3 cellular contexts compared by ENCODE assay signal in the genomic region with DNA sequence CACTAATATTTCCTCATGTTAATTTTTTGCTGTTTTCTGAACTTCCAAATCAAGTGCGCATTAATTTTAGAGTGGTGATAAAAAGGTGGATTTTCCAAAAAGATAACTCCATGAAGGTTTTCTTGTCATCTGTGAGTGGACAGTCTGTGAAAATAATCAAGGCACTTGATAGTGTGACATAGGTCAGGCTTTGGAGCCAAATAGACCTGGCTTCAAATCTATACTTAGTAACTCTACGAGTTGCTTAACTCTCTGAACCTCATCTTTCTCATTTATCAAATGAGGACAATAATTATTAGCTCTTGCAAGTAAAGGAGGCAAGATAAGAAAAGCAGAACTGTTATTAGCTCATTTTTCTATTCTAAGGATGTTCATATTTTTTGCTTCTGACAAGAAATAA.
"Had no signal": no experiment of that assay in that cellular context is flagged by ENCODE, and none has a peak within 500 bp of the region (broad histone marks: within the 10 kb centered on the region; RNA-seq: fewer than 3 reads in every experiment).

No MANE protein-coding gene starts in this region.

- ATAC-seq: GM12878 had no signal

- H3K4me3 ChIP-seq: GM12878 had no signal

- DNase-seq: GDM1, GF-D8 had no signal
